8 cellular contexts compared by ENCODE assay signal in genomic region chr11:67239795-67240574, GRCh38. TPM values are rescaled to one million over a fixed set of nuclear protein-coding genes. Genes with fewer than 3 reads are reported as not detected.
DNase-seq lines count a peak whose midpoint lies in the region; ATAC-seq and TF ChIP-seq lines count a peak whose summit lies in the region.

No MANE protein-coding gene starts in this region.

- peak overlapping the region; percentile 97 to 100 for H3K9ac ChIP-seq in liver (ENCODE audit: low read depth in 1 of 2, low read length in 2 of 2)

- peak; percentile 6 for TF ChIP-seq CTCF in liver (IDR thresholded peaks at IDR 0.05; ENCODE audit: low read depth, low read length, missing input control)

- DNase-seq in CD1c-positive myeloid dendritic cell (ENCODE audit: extremely low spot score) (peak; percentile 97), NCI-H774 (lab: John Stamatoyannopoulos, UW) (peak; percentile 97), dermis microvascular lymphatic vessel endothelial cell (ENCODE audit: low read depth in 2 of 2) (peak; percentile 96 to 99)
- DNase-seq in activated CD4-positive, alpha-beta T cell treated with anti-CD3 and anti-CD28 coated beads, Interleukin-2, amount 50 U/mL, for 48 hours: peak; percentile 96 to 98
- peak; percentile 94 for DNase-seq in stimulated activated CD4-positive, alpha-beta T cell treated with anti-CD3 and anti-CD28 coated beads, Interleukin-4, amount 100 ng/mL, for 1 hour

- no peaks in the 10 kb centered on the region for H3K9me3 ChIP-seq in liver (ENCODE audit: control insufficient read depth in 4 of 4, low read length in 3 of 4)

- TF ChIP-seq RAD21 in liver (IDR thresholded peaks at IDR 0.05): peak; percentile 45 to 63

- H3K36me3 ChIP-seq in liver (ENCODE audit: control insufficient read depth in 4 of 4, insufficient read depth in 3 of 4, low read depth in 1 of 4, low read length in 3 of 4): peaks cover under 1 to 14% (median 10%) of the 10 kb centered on the region in 4 donors

- peaks cover 0 to 50% (median 35%) of the 10 kb centered on the region in 4 donors for H3K4me1 ChIP-seq in liver (ENCODE audit: control insufficient read depth in 4 of 4, insufficient read depth in 4 of 4, low read length in 3 of 4)

- WGBS in liver: under 1% methylated on average over 31 of the region's 31 CpGs

- H3K27me3 ChIP-seq in liver (ENCODE audit: control insufficient read depth in 4 of 4, insufficient read depth in 4 of 4, low read length in 3 of 4): no peaks in the 10 kb centered on the region

- peak overlapping the region; percentile 60 to 99 (median 96) for H3K4me3 ChIP-seq in liver (ENCODE audit: low read depth in 1 of 3, low read length in 3 of 3)

- H3K27ac ChIP-seq in liver (ENCODE audit: low read depth in 1 of 2, low read length in 2 of 2): peak overlapping the region; percentile 93 to 99

- ATAC-seq in GM19397 (IDR thresholded peaks at IDR 0.05; ENCODE audit: unreplicated experiment) (peak; percentile 80), HG03565 (IDR thresholded peaks at IDR 0.05; ENCODE audit: unreplicated experiment) (peak; percentile 72)

TF ChIP-seq in liver, 16 proteins besides CTCF, POLR2A, EP300 and RAD21:
- TF ChIP-seq JUND (IDR thresholded peaks at IDR 0.05) (peak in 1 of 2 donors; percentile 29), ATF3 (IDR thresholded peaks at IDR 0.05) (peak; percentile 64), NR2F2 (IDR thresholded peaks at IDR 0.05) (peak; percentile 76), SP1 (IDR thresholded peaks at IDR 0.05) (peak; percentile 82), HNF4A (conservative IDR thresholded peaks at IDR 0.05) (peak; percentile 31 to 57), FOXA2 (IDR thresholded peaks at IDR 0.05) (no peak), HNF4G (IDR thresholded peaks at IDR 0.05) (peak; percentile 11), FOXA1 (IDR thresholded peaks at IDR 0.05) (no peak), GABPA (IDR thresholded peaks at IDR 0.05 in 1 of 2, conservative IDR thresholded peaks at IDR 0.05 in 1 of 2) (peak in 1 of 2 donors; percentile 55), TAF1 (conservative IDR thresholded peaks at IDR 0.05) (peak; percentile 99), YY1 (IDR thresholded peaks at IDR 0.05) (peak; percentile 85), RXRA (IDR thresholded peaks at IDR 0.05) (peak; percentile 52 to 59), ZBTB33 (IDR thresholded peaks at IDR 0.05) (peak; percentile 37), EGR1 (IDR thresholded peaks at IDR 0.05; ENCODE audit: low read depth in 2 of 2) (peak; percentile 22 to 38), REST (IDR thresholded peaks at IDR 0.05) (peak; percentile 96)
- TF ChIP-seq, protein P1, sequence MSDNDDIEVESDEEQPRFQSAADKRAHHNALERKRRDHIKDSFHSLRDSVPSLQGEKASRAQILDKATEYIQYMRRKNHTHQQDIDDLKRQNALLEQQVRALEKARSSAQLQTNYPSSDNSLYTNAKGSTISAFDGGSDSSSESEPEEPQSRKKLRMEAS (IDR thresholded peaks at IDR 0.05): peak; percentile 89

RNA-seq across cellular contexts. Expression of gene GRK2, which starts 26.3 kb away (rescaled TPM):
- total RNA-seq in dermis microvascular lymphatic vessel endothelial cell (25.9 and 37.7 TPM in 2 replicates), liver (10 to 100 TPM; 35.0 to 41.4 TPM)
- 10 to 100 TPM; 13.4 to 28.4 TPM for polyA plus RNA-seq in liver

RNA-seq across cellular contexts. Expression of gene ANKRD13D, which starts 49.1 kb away (rescaled TPM):
- total RNA-seq in dermis microvascular lymphatic vessel endothelial cell: 17.7 and 24.8 TPM in 2 replicates
- total RNA-seq in liver: 10 to 100 TPM in 1 of 2 donors, 1 to 10 TPM in 1; 5.6 to 15.0 TPM
- polyA plus RNA-seq in liver: 1 to 10 TPM; 5.5 to 6.1 TPM

Comparison
In these comparisons a context has a peak if more than half of its experiments do, and no peak if none do; other contexts are left out.
1. Peak in every context shown above with its lines: DNase-seq, ATAC-seq, H3K4me3 ChIP-seq and H3K27ac ChIP-seq.